ENCODE assay signal across 1 cellular context in the genomic region with DNA sequence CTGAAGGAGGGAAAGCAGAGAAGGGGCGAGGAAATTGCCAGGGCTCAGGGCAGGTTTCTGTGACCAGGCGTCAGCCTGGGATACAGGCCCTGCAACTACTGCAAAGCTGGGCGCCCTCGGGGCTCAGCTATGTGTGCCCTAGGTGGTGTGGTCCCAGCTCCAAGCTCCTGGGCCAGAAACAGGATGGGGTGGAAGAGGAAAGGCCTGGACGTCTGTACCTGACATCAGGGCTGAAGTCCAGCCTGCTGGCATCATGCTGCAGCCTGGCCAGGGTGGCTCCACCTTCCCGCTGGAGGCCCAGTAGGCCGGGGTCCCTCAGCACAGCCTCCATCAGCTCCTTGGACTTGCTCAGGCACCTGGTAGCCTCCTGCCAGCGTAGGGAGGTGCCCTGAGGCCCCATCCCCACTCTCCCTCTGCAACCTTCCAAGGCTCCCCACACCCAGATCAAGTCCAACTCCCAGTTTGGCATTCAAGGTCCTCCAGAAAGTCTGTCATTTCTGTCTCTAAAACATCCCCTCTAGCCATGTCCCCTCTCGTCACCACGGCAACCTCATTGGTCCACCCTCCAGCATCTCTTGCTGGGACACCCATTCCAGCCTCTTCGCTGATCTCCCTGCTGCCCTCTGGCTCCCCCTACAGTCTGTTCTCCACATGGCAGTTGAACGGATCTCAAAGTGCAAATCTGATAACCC.
TF ChIP-seq lines count a peak whose summit lies in the region.

No MANE protein-coding gene starts in this region.

TF ChIP-seq in HepG2, 621 proteins besides CTCF, POLR2A, EP300 and RAD21 (continued from another document and continues in another):
- TF ChIP-seq LCORL (IDR thresholded peaks at IDR 0.05) (no peak), LCORL (CRISPR knock-in tag; IDR thresholded peaks at IDR 0.05) (no peak), ZBTB42 (CRISPR knock-in tag; IDR thresholded peaks at IDR 0.05) (no peak), IKZF4 (CRISPR knock-in tag; IDR thresholded peaks at IDR 0.05; ENCODE audit: borderline replicate concordance, low read depth, not compliant biosample characterization) (no peak), ZNF501 (CRISPR knock-in tag; IDR thresholded peaks at IDR 0.05) (no peak), ZNF124 (CRISPR knock-in tag; IDR thresholded peaks at IDR 0.05) (peak; percentile 59; the same call in 1 of the 2 replicates), NFE2L2 (IDR thresholded peaks at IDR 0.05; ENCODE audit: low read length) (no peak), PCBP2 (optimal IDR thresholded peaks at IDR 0.05; ENCODE audit: low read depth, low read length, poor library complexity, severe bottlenecking) (no peak), MXI1 (IDR thresholded peaks at IDR 0.05; ENCODE audit: borderline replicate concordance, low read depth, low read length) (peak; percentile 46; the same call in 2 of the 3 replicates), KDM1A (CRISPR knock-in tag; IDR thresholded peaks at IDR 0.05) (0 out of 2 replicates have a peak, but pooled peaks have one; percentile 32), ZFP90 (CRISPR knock-in tag; IDR thresholded peaks at IDR 0.05; ENCODE audit: borderline replicate concordance) (no peak), SOX6 (IDR thresholded peaks at IDR 0.05) (no peak), SOX6 (CRISPR knock-in tag; IDR thresholded peaks at IDR 0.05) (peak; percentile 24; the same call in 1 of the 2 replicates), SOX5 (CRISPR knock-in tag; IDR thresholded peaks at IDR 0.05; ENCODE audit: borderline replicate concordance) (no peak), FOSL1 (CRISPR knock-in tag; IDR thresholded peaks at IDR 0.05; ENCODE audit: borderline replicate concordance) (no peak), ATF7-NPFF (CRISPR knock-in tag; IDR thresholded peaks at IDR 0.05; ENCODE audit: low read depth) (peak; percentile 36; the same call in 1 of the 2 replicates), ZNF253 (CRISPR knock-in tag; IDR thresholded peaks at IDR 0.05; ENCODE audit: borderline replicate concordance) (no peak; the same call in 1 of the 2 replicates), ZNF350 (CRISPR knock-in tag; IDR thresholded peaks at IDR 0.05; ENCODE audit: borderline replicate concordance, low read depth) (no peak), ZNF563 (CRISPR knock-in tag; IDR thresholded peaks at IDR 0.05) (no peak), ZNF333 (CRISPR knock-in tag; IDR thresholded peaks at IDR 0.05; ENCODE audit: borderline replicate concordance) (0 out of 2 replicates have a peak, but pooled peaks have one; percentile 53), CCAR2 (optimal IDR thresholded peaks at IDR 0.05; ENCODE audit: low read depth, low read length) (no peak), ZNF383 (CRISPR knock-in tag; IDR thresholded peaks at IDR 0.05; ENCODE audit: borderline replicate concordance) (no peak), TEAD3 (CRISPR knock-in tag; optimal IDR thresholded peaks at IDR 0.05; ENCODE audit: borderline replicate concordance) (peak; percentile 59), ZNF598 (CRISPR knock-in tag; IDR thresholded peaks at IDR 0.05; ENCODE audit: borderline replicate concordance) (no peak), KAT7 (CRISPR knock-in tag; IDR thresholded peaks at IDR 0.05; ENCODE audit: borderline replicate concordance) (no peak), NFE2 (CRISPR knock-in tag; IDR thresholded peaks at IDR 0.05) (no peak), YEATS4 (CRISPR knock-in tag; IDR thresholded peaks at IDR 0.05; ENCODE audit: borderline replicate concordance) (no peak), KLF6 (CRISPR knock-in tag; IDR thresholded peaks at IDR 0.05) (no peak), SNAPC2 (CRISPR knock-in tag; IDR thresholded peaks at IDR 0.05) (no peak), POGZ (CRISPR knock-in tag; IDR thresholded peaks at IDR 0.05) (no peak), SSRP1 (CRISPR knock-in tag; IDR thresholded peaks at IDR 0.05) (0 out of 2 replicates have a peak, but pooled peaks have one; percentile 61), MIER2 (CRISPR knock-in tag; IDR thresholded peaks at IDR 0.05) (0 out of 2 replicates have a peak, but pooled peaks have one; percentile 38), ARID2 (CRISPR knock-in tag; IDR thresholded peaks at IDR 0.05; ENCODE audit: borderline replicate concordance) (no peak), SUZ12 (IDR thresholded peaks at IDR 0.05; ENCODE audit: low read depth, low read length) (0 out of 2 replicates have a peak, but pooled peaks have one; percentile 19), KMT2B (CRISPR knock-in tag; IDR thresholded peaks at IDR 0.05) (no peak), ZEB1 (IDR thresholded peaks at IDR 0.05; ENCODE audit: insufficient replicate concordance, low read depth) (no peak), BCL6 (CRISPR knock-in tag; IDR thresholded peaks at IDR 0.05) (no peak), KDM4B (CRISPR knock-in tag; IDR thresholded peaks at IDR 0.05) (no peak), KLF12 (CRISPR knock-in tag; IDR thresholded peaks at IDR 0.05; ENCODE audit: borderline replicate concordance) (no peak), ZNF572 (CRISPR knock-in tag; IDR thresholded peaks at IDR 0.05) (peak; percentile 43; the same call in 1 of the 2 replicates), ZNF776 (CRISPR knock-in tag; IDR thresholded peaks at IDR 0.05) (0 out of 2 replicates have a peak, but pooled peaks have one; percentile 34), AKAP8 (CRISPR knock-in tag; IDR thresholded peaks at IDR 0.05) (no peak), HNF4A (CRISPR knock-in tag; IDR thresholded peaks at IDR 0.05) (peak; percentile 7; the same call in 1 of the 2 replicates)
- TF ChIP-seq, protein P1, sequence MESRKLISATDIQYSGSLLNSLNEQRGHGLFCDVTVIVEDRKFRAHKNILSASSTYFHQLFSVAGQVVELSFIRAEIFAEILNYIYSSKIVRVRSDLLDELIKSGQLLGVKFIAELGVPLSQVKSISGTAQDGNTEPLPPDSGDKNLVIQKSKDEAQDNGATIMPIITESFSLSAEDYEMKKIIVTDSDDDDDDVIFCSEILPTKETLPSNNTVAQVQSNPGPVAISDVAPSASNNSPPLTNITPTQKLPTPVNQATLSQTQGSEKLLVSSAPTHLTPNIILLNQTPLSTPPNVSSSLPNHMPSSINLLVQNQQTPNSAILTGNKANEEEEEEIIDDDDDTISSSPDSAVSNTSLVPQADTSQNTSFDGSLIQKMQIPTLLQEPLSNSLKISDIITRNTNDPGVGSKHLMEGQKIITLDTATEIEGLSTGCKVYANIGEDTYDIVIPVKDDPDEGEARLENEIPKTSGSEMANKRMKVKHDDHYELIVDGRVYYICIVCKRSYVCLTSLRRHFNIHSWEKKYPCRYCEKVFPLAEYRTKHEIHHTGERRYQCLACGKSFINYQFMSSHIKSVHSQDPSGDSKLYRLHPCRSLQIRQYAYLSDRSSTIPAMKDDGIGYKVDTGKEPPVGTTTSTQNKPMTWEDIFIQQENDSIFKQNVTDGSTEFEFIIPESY (CRISPR knock-in tag; IDR thresholded peaks at IDR 0.05) = no peak
- TF ChIP-seq, protein P2, sequence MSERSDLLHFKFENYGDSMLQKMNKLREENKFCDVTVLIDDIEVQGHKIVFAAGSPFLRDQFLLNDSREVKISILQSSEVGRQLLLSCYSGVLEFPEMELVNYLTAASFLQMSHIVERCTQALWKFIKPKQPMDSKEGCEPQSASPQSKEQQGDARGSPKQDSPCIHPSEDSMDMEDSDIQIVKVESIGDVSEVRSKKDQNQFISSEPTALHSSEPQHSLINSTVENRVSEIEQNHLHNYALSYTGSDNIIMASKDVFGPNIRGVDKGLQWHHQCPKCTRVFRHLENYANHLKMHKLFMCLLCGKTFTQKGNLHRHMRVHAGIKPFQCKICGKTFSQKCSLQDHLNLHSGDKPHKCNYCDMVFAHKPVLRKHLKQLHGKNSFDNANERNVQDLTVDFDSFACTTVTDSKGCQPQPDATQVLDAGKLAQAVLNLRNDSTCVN (CRISPR knock-in tag; IDR thresholded peaks at IDR 0.05; ENCODE audit: borderline replicate concordance) = peak; percentile 52; the same call in 1 of the 2 replicates
- TF ChIP-seq, protein P3, sequence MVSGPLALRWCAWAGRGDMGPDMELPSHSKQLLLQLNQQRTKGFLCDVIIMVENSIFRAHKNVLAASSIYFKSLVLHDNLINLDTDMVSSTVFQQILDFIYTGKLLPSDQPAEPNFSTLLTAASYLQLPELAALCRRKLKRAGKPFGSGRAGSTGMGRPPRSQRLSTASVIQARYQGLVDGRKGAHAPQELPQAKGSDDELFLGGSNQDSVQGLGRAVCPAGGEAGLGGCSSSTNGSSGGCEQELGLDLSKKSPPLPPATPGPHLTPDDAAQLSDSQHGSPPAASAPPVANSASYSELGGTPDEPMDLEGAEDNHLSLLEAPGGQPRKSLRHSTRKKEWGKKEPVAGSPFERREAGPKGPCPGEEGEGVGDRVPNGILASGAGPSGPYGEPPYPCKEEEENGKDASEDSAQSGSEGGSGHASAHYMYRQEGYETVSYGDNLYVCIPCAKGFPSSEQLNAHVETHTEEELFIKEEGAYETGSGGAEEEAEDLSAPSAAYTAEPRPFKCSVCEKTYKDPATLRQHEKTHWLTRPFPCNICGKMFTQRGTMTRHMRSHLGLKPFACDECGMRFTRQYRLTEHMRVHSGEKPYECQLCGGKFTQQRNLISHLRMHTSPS (CRISPR knock-in tag; IDR thresholded peaks at IDR 0.05; ENCODE audit: low read depth) = no peak
- TF ChIP-seq, protein P4, sequence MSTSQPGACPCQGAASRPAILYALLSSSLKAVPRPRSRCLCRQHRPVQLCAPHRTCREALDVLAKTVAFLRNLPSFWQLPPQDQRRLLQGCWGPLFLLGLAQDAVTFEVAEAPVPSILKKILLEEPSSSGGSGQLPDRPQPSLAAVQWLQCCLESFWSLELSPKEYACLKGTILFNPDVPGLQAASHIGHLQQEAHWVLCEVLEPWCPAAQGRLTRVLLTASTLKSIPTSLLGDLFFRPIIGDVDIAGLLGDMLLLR (CRISPR knock-in tag; IDR thresholded peaks at IDR 0.05) = 0 out of 2 replicates have a peak, but pooled peaks have one; percentile 37
- TF ChIP-seq, protein P5, sequence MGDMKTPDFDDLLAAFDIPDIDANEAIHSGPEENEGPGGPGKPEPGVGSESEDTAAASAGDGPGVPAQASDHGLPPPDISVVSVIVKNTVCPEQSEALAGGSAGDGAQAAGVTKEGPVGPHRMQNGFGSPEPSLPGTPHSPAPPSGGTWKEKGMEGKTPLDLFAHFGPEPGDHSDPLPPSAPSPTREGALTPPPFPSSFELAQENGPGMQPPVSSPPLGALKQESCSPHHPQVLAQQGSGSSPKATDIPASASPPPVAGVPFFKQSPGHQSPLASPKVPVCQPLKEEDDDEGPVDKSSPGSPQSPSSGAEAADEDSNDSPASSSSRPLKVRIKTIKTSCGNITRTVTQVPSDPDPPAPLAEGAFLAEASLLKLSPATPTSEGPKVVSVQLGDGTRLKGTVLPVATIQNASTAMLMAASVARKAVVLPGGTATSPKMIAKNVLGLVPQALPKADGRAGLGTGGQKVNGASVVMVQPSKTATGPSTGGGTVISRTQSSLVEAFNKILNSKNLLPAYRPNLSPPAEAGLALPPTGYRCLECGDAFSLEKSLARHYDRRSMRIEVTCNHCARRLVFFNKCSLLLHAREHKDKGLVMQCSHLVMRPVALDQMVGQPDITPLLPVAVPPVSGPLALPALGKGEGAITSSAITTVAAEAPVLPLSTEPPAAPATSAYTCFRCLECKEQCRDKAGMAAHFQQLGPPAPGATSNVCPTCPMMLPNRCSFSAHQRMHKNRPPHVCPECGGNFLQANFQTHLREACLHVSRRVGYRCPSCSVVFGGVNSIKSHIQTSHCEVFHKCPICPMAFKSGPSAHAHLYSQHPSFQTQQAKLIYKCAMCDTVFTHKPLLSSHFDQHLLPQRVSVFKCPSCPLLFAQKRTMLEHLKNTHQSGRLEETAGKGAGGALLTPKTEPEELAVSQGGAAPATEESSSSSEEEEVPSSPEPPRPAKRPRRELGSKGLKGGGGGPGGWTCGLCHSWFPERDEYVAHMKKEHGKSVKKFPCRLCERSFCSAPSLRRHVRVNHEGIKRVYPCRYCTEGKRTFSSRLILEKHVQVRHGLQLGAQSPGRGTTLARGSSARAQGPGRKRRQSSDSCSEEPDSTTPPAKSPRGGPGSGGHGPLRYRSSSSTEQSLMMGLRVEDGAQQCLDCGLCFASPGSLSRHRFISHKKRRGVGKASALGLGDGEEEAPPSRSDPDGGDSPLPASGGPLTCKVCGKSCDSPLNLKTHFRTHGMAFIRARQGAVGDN (CRISPR knock-in tag; IDR thresholded peaks at IDR 0.05) = peak; percentile 35
- TF ChIP-seq, protein P6, sequence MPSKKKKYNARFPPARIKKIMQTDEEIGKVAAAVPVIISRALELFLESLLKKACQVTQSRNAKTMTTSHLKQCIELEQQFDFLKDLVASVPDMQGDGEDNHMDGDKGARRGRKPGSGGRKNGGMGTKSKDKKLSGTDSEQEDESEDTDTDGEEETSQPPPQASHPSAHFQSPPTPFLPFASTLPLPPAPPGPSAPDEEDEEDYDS (CRISPR knock-in tag; IDR thresholded peaks at IDR 0.05) = no peak
- TF ChIP-seq, protein P7, sequence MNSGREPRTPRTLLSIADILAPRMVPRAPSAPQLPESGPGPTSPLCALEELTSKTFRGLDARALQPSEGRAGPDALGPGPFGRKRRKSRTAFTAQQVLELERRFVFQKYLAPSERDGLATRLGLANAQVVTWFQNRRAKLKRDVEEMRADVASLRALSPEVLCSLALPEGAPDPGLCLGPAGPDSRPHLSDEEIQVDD (CRISPR knock-in tag; IDR thresholded peaks at IDR 0.05; ENCODE audit: borderline replicate concordance) = no peak
- TF ChIP-seq, protein P8, sequence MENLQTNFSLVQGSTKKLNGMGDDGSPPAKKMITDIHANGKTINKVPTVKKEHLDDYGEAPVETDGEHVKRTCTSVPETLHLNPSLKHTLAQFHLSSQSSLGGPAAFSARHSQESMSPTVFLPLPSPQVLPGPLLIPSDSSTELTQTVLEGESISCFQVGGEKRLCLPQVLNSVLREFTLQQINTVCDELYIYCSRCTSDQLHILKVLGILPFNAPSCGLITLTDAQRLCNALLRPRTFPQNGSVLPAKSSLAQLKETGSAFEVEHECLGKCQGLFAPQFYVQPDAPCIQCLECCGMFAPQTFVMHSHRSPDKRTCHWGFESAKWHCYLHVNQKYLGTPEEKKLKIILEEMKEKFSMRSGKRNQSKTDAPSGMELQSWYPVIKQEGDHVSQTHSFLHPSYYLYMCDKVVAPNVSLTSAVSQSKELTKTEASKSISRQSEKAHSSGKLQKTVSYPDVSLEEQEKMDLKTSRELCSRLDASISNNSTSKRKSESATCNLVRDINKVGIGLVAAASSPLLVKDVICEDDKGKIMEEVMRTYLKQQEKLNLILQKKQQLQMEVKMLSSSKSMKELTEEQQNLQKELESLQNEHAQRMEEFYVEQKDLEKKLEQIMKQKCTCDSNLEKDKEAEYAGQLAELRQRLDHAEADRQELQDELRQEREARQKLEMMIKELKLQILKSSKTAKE (CRISPR knock-in tag; IDR thresholded peaks at IDR 0.05; ENCODE audit: borderline replicate concordance) = no peak
- TF ChIP-seq, protein P9, sequence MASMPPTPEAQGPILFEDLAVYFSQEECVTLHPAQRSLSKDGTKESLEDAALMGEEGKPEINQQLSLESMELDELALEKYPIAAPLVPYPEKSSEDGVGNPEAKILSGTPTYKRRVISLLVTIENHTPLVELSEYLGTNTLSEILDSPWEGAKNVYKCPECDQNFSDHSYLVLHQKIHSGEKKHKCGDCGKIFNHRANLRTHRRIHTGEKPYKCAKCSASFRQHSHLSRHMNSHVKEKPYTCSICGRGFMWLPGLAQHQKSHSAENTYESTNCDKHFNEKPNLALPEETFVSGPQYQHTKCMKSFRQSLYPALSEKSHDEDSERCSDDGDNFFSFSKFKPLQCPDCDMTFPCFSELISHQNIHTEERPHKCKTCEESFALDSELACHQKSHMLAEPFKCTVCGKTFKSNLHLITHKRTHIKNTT (CRISPR knock-in tag; IDR thresholded peaks at IDR 0.05) = no peak
